In genomic region chr14:22819191-22819988, GRCh38 we compare ENCODE assay signal across 1 cellular context.
TF ChIP-seq lines count a peak whose summit lies in the region.

No MANE protein-coding gene starts in this region.

TF ChIP-seq in GM12878, 131 proteins besides CTCF, POLR2A, EP300 and RAD21:
- TF ChIP-seq ZBTB11 (CRISPR knock-in tag; IDR thresholded peaks at IDR 0.05) (no peak), ZBTB33 (IDR thresholded peaks at IDR 0.05) (no peak), MTA3 (IDR thresholded peaks at IDR 0.05; ENCODE audit: borderline replicate concordance, low read length) (no peak), MYB (IDR thresholded peaks at IDR 0.05; ENCODE audit: borderline replicate concordance, low read depth, low read length) (no peak), PAX8 (IDR thresholded peaks at IDR 0.05) (no peak), POLR2AphosphoS5 (IDR thresholded peaks at IDR 0.05; ENCODE audit: low read length) (0 out of 2 replicates have a peak, but pooled peaks have one; percentile 34), USF2 (IDR thresholded peaks at IDR 0.05; ENCODE audit: borderline replicate concordance, low read depth, low read length) (no peak), BHLHE40 (IDR thresholded peaks at IDR 0.05; ENCODE audit: borderline replicate concordance in 1 of 2, low read depth in 2 of 2, low read length in 1 of 2) (0 out of 4 replicates have a peak, but pooled peaks of 1 of the 2 experiments have one; percentile 17), ZNF384 (IDR thresholded peaks at IDR 0.05; ENCODE audit: borderline replicate concordance, low read depth, low read length) (peak; percentile 39; the same call in 1 of the 2 replicates), SIN3A (IDR thresholded peaks at IDR 0.05; ENCODE audit: low read depth, low read length) (0 out of 2 replicates have a peak, but pooled peaks have one; percentile 28), MYC (IDR thresholded peaks at IDR 0.05; ENCODE audit: insufficient read depth, insufficient read length, insufficient replicate concordance, low read length, severe bottlenecking) (no peak), EED (IDR thresholded peaks at IDR 0.05; ENCODE audit: low read depth) (no peak), IKZF1 (conservative IDR thresholded peaks at IDR 0.05) (peak; percentile 37; the same call in 1 of the 2 replicates), PKNOX1 (IDR thresholded peaks at IDR 0.05) (peak; percentile 41; the same call in 1 of the 2 replicates)
- TF ChIP-seq, protein P1, sequence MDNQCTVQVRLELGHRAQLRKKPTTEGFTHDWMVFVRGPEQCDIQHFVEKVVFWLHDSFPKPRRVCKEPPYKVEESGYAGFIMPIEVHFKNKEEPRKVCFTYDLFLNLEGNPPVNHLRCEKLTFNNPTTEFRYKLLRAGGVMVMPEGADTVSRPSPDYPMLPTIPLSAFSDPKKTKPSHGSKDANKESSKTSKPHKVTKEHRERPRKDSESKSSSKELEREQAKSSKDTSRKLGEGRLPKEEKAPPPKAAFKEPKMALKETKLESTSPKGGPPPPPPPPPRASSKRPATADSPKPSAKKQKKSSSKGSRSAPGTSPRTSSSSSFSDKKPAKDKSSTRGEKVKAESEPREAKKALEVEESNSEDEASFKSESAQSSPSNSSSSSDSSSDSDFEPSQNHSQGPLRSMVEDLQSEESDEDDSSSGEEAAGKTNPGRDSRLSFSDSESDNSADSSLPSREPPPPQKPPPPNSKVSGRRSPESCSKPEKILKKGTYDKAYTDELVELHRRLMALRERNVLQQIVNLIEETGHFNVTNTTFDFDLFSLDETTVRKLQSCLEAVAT (IDR thresholded peaks at IDR 0.05) = no peak
- TF ChIP-seq, protein P2, sequence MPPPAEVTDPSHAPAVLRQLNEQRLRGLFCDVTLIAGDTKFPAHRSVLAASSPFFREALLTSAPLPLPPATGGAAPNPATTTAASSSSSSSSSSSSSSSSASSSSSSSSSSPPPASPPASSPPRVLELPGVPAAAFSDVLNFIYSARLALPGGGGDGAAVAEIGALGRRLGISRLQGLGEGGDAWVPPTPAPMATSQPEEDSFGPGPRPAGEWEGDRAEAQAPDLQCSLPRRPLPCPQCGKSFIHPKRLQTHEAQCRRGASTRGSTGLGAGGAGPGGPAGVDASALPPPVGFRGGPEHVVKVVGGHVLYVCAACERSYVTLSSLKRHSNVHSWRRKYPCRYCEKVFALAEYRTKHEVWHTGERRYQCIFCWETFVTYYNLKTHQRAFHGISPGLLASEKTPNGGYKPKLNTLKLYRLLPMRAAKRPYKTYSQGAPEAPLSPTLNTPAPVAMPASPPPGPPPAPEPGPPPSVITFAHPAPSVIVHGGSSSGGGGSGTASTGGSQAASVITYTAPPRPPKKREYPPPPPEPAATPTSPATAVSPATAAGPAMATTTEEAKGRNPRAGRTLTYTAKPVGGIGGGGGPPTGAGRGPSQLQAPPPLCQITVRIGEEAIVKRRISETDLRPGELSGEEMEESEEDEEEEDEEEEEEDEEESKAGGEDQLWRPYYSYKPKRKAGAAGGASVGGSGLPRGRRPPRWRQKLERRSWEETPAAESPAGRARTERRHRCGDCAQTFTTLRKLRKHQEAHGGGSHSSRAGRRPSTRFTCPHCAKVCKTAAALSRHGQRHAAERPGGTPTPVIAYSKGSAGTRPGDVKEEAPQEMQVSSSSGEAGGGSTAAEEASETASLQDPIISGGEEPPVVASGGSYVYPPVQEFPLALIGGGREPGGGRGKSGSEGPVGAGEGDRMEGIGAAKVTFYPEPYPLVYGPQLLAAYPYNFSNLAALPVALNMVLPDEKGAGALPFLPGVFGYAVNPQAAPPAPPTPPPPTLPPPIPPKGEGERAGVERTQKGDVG (CRISPR knock-in tag; IDR thresholded peaks at IDR 0.05) = no peak
- TF ChIP-seq, protein P3, sequence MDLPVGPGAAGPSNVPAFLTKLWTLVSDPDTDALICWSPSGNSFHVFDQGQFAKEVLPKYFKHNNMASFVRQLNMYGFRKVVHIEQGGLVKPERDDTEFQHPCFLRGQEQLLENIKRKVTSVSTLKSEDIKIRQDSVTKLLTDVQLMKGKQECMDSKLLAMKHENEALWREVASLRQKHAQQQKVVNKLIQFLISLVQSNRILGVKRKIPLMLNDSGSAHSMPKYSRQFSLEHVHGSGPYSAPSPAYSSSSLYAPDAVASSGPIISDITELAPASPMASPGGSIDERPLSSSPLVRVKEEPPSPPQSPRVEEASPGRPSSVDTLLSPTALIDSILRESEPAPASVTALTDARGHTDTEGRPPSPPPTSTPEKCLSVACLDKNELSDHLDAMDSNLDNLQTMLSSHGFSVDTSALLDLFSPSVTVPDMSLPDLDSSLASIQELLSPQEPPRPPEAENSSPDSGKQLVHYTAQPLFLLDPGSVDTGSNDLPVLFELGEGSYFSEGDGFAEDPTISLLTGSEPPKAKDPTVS (IDR thresholded peaks at IDR 0.05; ENCODE audit: low read depth, low read length) = no peak
